2 cellular contexts compared by ENCODE assay signal in genomic region chr19:17735410-17735809, GRCh38.
TF ChIP-seq lines count a peak whose summit lies in the region.

No MANE protein-coding gene starts in this region.

TF ChIP-seq in PFSK-1, 5 proteins besides CTCF, POLR2A, EP300 and RAD21:
- no peak for TF ChIP-seq REST (IDR thresholded peaks at IDR 0.05; ENCODE audit: insufficient read depth in 1 of 2, low read depth in 2 of 2, low read length in 2 of 2)
- TF ChIP-seq POLR2AphosphoS5 (IDR thresholded peaks at IDR 0.05; ENCODE audit: low read depth, low read length) = 0 out of 2 replicates have a peak, but pooled peaks have one; percentile 18
- no peak for TF ChIP-seq TAF1 (IDR thresholded peaks at IDR 0.05; ENCODE audit: borderline replicate concordance, insufficient read depth, low read length)
- TF ChIP-seq SIN3A (IDR thresholded peaks at IDR 0.05; ENCODE audit: borderline replicate concordance, insufficient read depth, low read length) = no peak
- TF ChIP-seq FOXP2 (optimal IDR thresholded peaks at IDR 0.05; ENCODE audit: borderline replicate concordance, extremely low read depth, extremely low read length, insufficient read depth) = no peak

TF ChIP-seq in K562, 482 proteins besides CTCF, POLR2A, EP300 and RAD21:
- TF ChIP-seq SUPT5H (IDR thresholded peaks at IDR 0.05) = 0 out of 2 replicates have a peak, but pooled peaks have one; percentile 27
- TF ChIP-seq CBX8 (IDR thresholded peaks at IDR 0.05; ENCODE audit: borderline replicate concordance, extremely low read depth, low read depth, low read length, poor library complexity, severe bottlenecking) = no peak
